1 cellular context compared by ENCODE assay signal in genomic region chr19:4968462-4969291, GRCh38.
A peak's percentile ranks its signal among the peaks of the same experiment; 100 is the strongest.
TF ChIP-seq lines count a peak whose summit lies in the region.

KDM4B (plus strand) TSS chr19:4969113; CDS start chr19:5032891, 63,778 bp downstream.

TF ChIP-seq in SK-N-SH, 30 proteins besides CTCF, POLR2A, EP300 and RAD21 (continued from another document):
- TF ChIP-seq ZBTB33 (IDR thresholded peaks at IDR 0.05; ENCODE audit: borderline replicate concordance, low read depth) (peak; percentile 67; the same call in 1 of the 2 replicates), GABPA (IDR thresholded peaks at IDR 0.05; ENCODE audit: low read depth) (0 out of 2 replicates have a peak, but pooled peaks have one; percentile 19), TAF1 (IDR thresholded peaks at IDR 0.05; ENCODE audit: borderline replicate concordance, low read depth, low read length) (peak; percentile 84; the same call in 1 of the 2 replicates), GATA2 (CRISPR knock-in tag; IDR thresholded peaks at IDR 0.05) (peak; percentile 32; the same call in 1 of the 2 replicates), RFX5 (IDR thresholded peaks at IDR 0.05; ENCODE audit: low read length) (peak; percentile 88), SMC3 (IDR thresholded peaks at IDR 0.05; ENCODE audit: low read depth, low read length) (no peak), FOXM1 (IDR thresholded peaks at IDR 0.05; ENCODE audit: low read depth) (no peak), FOXJ3 (CRISPR knock-in tag; IDR thresholded peaks at IDR 0.05) (no peak), JUND (IDR thresholded peaks at IDR 0.05) (no peak), YY1 (IDR thresholded peaks at IDR 0.05; ENCODE audit: low read depth) (no peak), SIN3A (IDR thresholded peaks at IDR 0.05; ENCODE audit: borderline replicate concordance, low read depth, low read length) (peak; percentile 67; the same call in 1 of the 2 replicates), TEAD4 (IDR thresholded peaks at IDR 0.05; ENCODE audit: borderline replicate concordance, insufficient read depth) (no peak)
